In the genomic region with DNA sequence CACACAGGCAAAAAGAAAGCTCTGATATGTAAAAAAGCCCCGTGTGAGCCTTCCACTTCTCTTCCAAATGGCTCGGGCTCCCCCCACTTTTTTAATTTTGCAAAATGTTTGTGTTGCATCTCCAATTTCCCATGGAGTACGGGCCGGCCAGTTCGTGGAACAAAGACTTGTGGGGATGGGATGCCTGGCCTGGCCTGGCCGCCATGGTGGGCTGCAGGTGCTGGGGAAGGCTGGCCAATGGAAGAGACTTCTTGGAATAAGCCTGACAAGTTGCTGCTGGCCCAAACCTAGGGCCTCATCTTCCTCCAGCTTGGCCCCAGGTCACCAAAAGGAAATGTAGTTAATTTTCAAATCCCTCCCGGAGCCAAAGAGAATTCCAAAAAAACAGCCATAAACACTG, we compare ENCODE assay signal across 16 cellular contexts.
DNase-seq lines count a peak whose midpoint lies in the region; ATAC-seq and TF ChIP-seq lines count a peak whose summit lies in the region.
"Had no signal": no experiment of that assay in that cellular context is flagged by ENCODE, and none has a peak within 500 bp of the region (broad histone marks: within the 10 kb centered on the region; RNA-seq: fewer than 3 reads in every experiment).

No MANE protein-coding gene starts in this region.

- H3K27me3 ChIP-seq in heart right ventricle, result peaks cover 0 to 6% (median 0%) of the 10 kb centered on the region in 7 donors
- no peaks in the 10 kb centered on the region for H3K27me3 ChIP-seq in right cardiac atrium (ENCODE audit: control insufficient read depth, insufficient read depth)
- H3K27me3 ChIP-seq in subcutaneous abdominal adipose tissue (ENCODE audit: control insufficient read depth in 5 of 5, insufficient read depth in 4 of 5, low read length in 5 of 5), result no peaks in the 10 kb centered on the region

- H3K36me3 ChIP-seq in heart right ventricle (no peaks in the 10 kb centered on the region), subcutaneous abdominal adipose tissue (ENCODE audit: control insufficient read depth in 5 of 5, insufficient read depth in 5 of 5, low read length in 5 of 5) (no peaks in the 10 kb centered on the region)

- peak overlapping the region in 4 of 10 donors; percentile 8 to 51 (median 22) for H3K27ac ChIP-seq in heart right ventricle
- no peak overlapping the region for H3K27ac ChIP-seq in right cardiac atrium (ENCODE audit: low read length)
- peak overlapping the region; percentile 25 for H3K27ac ChIP-seq in subcutaneous abdominal adipose tissue (ENCODE audit: low read depth, low read length)

- peaks cover 3% of the 10 kb centered on the region for H3K27me3 Mint-ChIP-seq in nephron progenitor cell (ENCODE audit: low read depth, poor library complexity)
- H3K27me3 Mint-ChIP-seq: CD4-positive, alpha-beta T cell had no signal

- ATAC-seq in heart right ventricle (peak in 6 of 8 donors; percentile 40 to 64 (median 53)), right cardiac atrium (no peak), GM19463 (IDR thresholded peaks at IDR 0.05; ENCODE audit: unreplicated experiment) (no peak)
- ATAC-seq: GM12878, GM23338 had no signal

- peaks cover 29% of the 10 kb centered on the region for H3K4me1 Mint-ChIP-seq in nephron progenitor cell
- H3K4me1 Mint-ChIP-seq: B cell, GM23338 had no signal

- TF ChIP-seq CTCF in heart right ventricle (IDR thresholded peaks at IDR 0.05) (no peak), nephron progenitor cell (IDR thresholded peaks at IDR 0.05) (no peak)

- intact Hi-C loops in heart right ventricle (cut with DNase I) (no loop called here), right cardiac atrium (cut with DNase I) (no loop called here)

- peaks cover 0 to 24% (median 14%) of the 10 kb centered on the region in 11 donors for H3K9me3 ChIP-seq in heart right ventricle
- H3K9me3 ChIP-seq in right cardiac atrium (ENCODE audit: control insufficient read depth, low read length), result no peaks in the 10 kb centered on the region
- H3K9me3 ChIP-seq in subcutaneous abdominal adipose tissue (ENCODE audit: control insufficient read depth in 5 of 5, low read length in 5 of 5), result peaks cover 7 to 24% (median 17%) of the 10 kb centered on the region in 5 donors

- peaks cover 0 to 17% (median 10%) of the 10 kb centered on the region in 9 donors for H3K4me1 ChIP-seq in heart right ventricle
- peaks cover 2% of the 10 kb centered on the region for H3K4me1 ChIP-seq in right cardiac atrium (ENCODE audit: control insufficient read depth, insufficient read depth, low read length)
- peaks cover 2 to 24% (median 19%) of the 10 kb centered on the region in 5 donors for H3K4me1 ChIP-seq in subcutaneous abdominal adipose tissue (ENCODE audit: control insufficient read depth in 5 of 5, insufficient read depth in 5 of 5, low read length in 5 of 5)

- H3K4me3 ChIP-seq in heart right ventricle, result no peak overlapping the region
- no peak overlapping the region for H3K4me3 ChIP-seq in right cardiac atrium (ENCODE audit: low read length)
- H3K4me3 ChIP-seq in subcutaneous abdominal adipose tissue (ENCODE audit: low read depth in 1 of 5, low read length in 5 of 5), result no peak overlapping the region
- H3K4me3 ChIP-seq: GM12878, GM23338 had no signal

- H3K9ac ChIP-seq in subcutaneous abdominal adipose tissue (ENCODE audit: low read length in 5 of 5), result no peak overlapping the region

- no peak overlapping the region for H3K4me3 Mint-ChIP-seq in nephron progenitor cell
- H3K4me3 Mint-ChIP-seq: B cell; CD4-positive, alpha-beta T cell; GM23338 had no signal

- H3K9me3 Mint-ChIP-seq in nephron progenitor cell, result peaks cover 25% of the 10 kb centered on the region

- H3K27ac Mint-ChIP-seq in nephron progenitor cell, result peak overlapping the region; percentile 36
- H3K27ac Mint-ChIP-seq: B cell; CD4-positive, alpha-beta T cell; GM23338 had no signal

- 68 to 74% methylated on average over 7 of the region's 7 CpGs for WGBS in heart right ventricle, 2 donors
- 62% methylated on average over 7 of the region's 7 CpGs for WGBS in right cardiac atrium

- DNase-seq in heart right ventricle (peak in 1 of 2 donors; percentile 17), right cardiac atrium (no peak), nephron progenitor cell (no peak), activated T-cell treated with anti-CD3 and anti-CD28 coated beads for 4 hours (no peak), NCI-H2196 treated with DMSO at 0.1 percent for 48 hours (lab: John Stamatoyannopoulos, UW; ENCODE audit: unreplicated experiment) (no peak)
- DNase-seq: ACHN; C1 segment of cervical spinal cord; Calu3; CD4-positive, alpha-beta T cell; DMS 273 treated with DMSO at 0.1 percent for 48 hours; H7 had no signal

- H3K36me3 Mint-ChIP-seq in nephron progenitor cell (ENCODE audit: low read depth), result peaks cover 5% of the 10 kb centered on the region

Comparison
In these comparisons a context has a peak if more than half of its experiments do, and no peak if none do; other contexts are left out.
1. ATAC-seq: peak in heart right ventricle (6 of 8); none in right cardiac atrium (0 of 2) and GM19463 (single experiment).